28 cellular contexts compared by ENCODE assay signal in the genomic region with DNA sequence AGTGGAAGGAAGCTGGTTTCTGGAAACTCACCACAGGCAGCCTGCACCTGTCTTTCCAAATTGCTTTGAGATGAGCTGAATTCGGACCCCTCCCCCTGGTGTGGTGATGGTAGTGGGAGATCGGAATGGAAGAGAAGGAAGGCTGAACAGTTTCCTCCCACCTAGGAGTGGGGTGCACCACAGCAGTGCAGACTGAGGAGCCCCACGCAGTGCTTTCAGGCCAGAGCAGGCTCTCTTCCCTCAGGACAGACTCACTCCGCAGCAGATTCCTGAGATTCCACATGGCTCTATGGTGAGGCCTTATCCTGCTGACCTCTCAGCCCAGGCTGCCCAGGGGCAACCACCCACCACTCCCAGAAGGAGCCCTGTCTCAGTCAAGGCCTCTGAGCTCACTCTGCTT.
DNase-seq lines count a peak whose midpoint lies in the region; ATAC-seq, FAIRE-seq and TF ChIP-seq lines count a peak whose summit lies in the region.
"Had no signal": no experiment of that assay in that cellular context is flagged by ENCODE, and none has a peak within 500 bp of the region (broad histone marks: within the 10 kb centered on the region; RNA-seq: fewer than 3 reads in every experiment).

No MANE protein-coding gene starts in this region.

- H3K4me3 ChIP-seq in left lung (no peak overlapping the region), prostate gland (no peak overlapping the region)
- H3K4me3 ChIP-seq: heart left ventricle, uterus had no signal

- H3K36me3 ChIP-seq in left lung: no peaks in the 10 kb centered on the region
- no peaks in the 10 kb centered on the region for H3K36me3 ChIP-seq in prostate gland
- H3K36me3 ChIP-seq: heart left ventricle, uterus had no signal

- H3K4me1 ChIP-seq in left lung (no peaks in the 10 kb centered on the region), prostate gland (replicated peaks) (peaks cover 27% of the 10 kb centered on the region)
- H3K4me1 ChIP-seq: uterus had no signal

- TF ChIP-seq CTCF in WTC11 (IDR thresholded peaks at IDR 0.05) (no peak), left lung (IDR thresholded peaks at IDR 0.05) (no peak), prostate gland (IDR thresholded peaks at IDR 0.05) (no peak)

- 69% methylated on average over 3 of the region's 4 CpGs for WGBS in prostate gland

- no peaks in the 10 kb centered on the region for H3K9me3 Mint-ChIP-seq in WTC11
- H3K9me3 Mint-ChIP-seq: activated CD4-positive, alpha-beta memory T cell treated with anti-CD3 and anti-CD28 coated beads for 36 hours; activated naive CD4-positive, alpha-beta T cell treated with anti-CD3 and anti-CD28 coated beads, Interleukin-2, amount 50 U/mL, for 72 hours; activated T-helper 2 cell treated with anti-CD3 and anti-CD28 coated beads, Interferon-gamma antibody, Interleukin-2, Interleukin-4, amounts not matched to agents 10 μg/mL and 5 μg/mL and 100 μg/mL, durations not matched to agents 14 hours and 24 hours and 36 hours; central memory CD8-positive, alpha-beta T cell; natural killer cell treated with Interleukin-12 subunit alpha and Interleukin-12 subunit beta and Interleukin-15 and Interleukin-18, amount 100 ng/mL, for 72 hours had no signal

- peaks cover 17% of the 10 kb centered on the region for H3K4me1 Mint-ChIP-seq in WTC11
- H3K4me1 Mint-ChIP-seq: central memory CD8-positive, alpha-beta T cell had no signal

- CTCF ChIA-PET in WTC11 (lab: Charles Lee): interaction anchor here (0.6 to 1.3 kb wide), 4 partner anchors 31 to 635 kb away, joined by 3 to 4 read pairs (median 3); no protein-coding TSS in a partner anchor

- H3K27me3 ChIP-seq in left lung: no peaks in the 10 kb centered on the region
- no peaks in the 10 kb centered on the region for H3K27me3 ChIP-seq in prostate gland (replicated peaks; ENCODE audit: insufficient read depth)
- H3K27me3 ChIP-seq: heart left ventricle, uterus had no signal

- intact Hi-C loops in left lung (cut with DNase I) (no loop called here), prostate gland (cut with DNase I) (no loop called here)

- no peaks in the 10 kb centered on the region for H3K36me3 Mint-ChIP-seq in WTC11
- H3K36me3 Mint-ChIP-seq: activated CD4-positive, alpha-beta memory T cell treated with anti-CD3 and anti-CD28 coated beads for 36 hours; activated naive CD4-positive, alpha-beta T cell treated with anti-CD3 and anti-CD28 coated beads, Interleukin-2, amount 50 U/mL, for 72 hours; natural killer cell treated with Interleukin-12 subunit alpha and Interleukin-12 subunit beta and Interleukin-15 and Interleukin-18, amount 100 ng/mL, for 72 hours had no signal

- H3K27ac ChIP-seq in left lung: no peak overlapping the region
- H3K27ac ChIP-seq in prostate gland: peak overlapping the region; percentile 48 to 72
- H3K27ac ChIP-seq: heart left ventricle, uterus had no signal

- no peak overlapping the region for H3K4me3 Mint-ChIP-seq in WTC11
- H3K4me3 Mint-ChIP-seq: activated CD4-positive, alpha-beta memory T cell treated with anti-CD3 and anti-CD28 coated beads for 36 hours; central memory CD8-positive, alpha-beta T cell; natural killer cell treated with Interleukin-12 subunit alpha and Interleukin-12 subunit beta and Interleukin-15 and Interleukin-18, amount 100 ng/mL, for 72 hours had no signal

- peak; percentile 83 for ATAC-seq in WTC11
- ATAC-seq in left lung: peak; percentile 26
- ATAC-seq in HG03135 (IDR thresholded peaks at IDR 0.05; ENCODE audit: unreplicated experiment): no peak
- ATAC-seq in GM21723 (IDR thresholded peaks at IDR 0.05; ENCODE audit: unreplicated experiment): no peak
- ATAC-seq: activated CD4-positive, CD25-positive, alpha-beta regulatory T cell treated with anti-CD3 and anti-CD28 coated beads, Interleukin-2, amount 50 U/mL, for 24 hours; activated naive CD4-positive, alpha-beta T cell treated with anti-CD3 and anti-CD28 coated beads, Interleukin-2, amount 50 U/mL, for 72 hours; HCT116; natural killer cell treated with Interleukin-12 subunit alpha and Interleukin-12 subunit beta and Interleukin-15 and Interleukin-18, amount 100 ng/mL, for 72 hours had no signal

- DNase-seq in ELF-1 (ENCODE audit: low read depth, low spot score) (peak; percentile 89), WTC11 (ENCODE audit: low spot score) (no peak), left lung (no peak), prostate gland (ENCODE audit: low spot score) (no peak), frontal cortex (ENCODE audit: low spot score in 2 of 2) (no peak), 8988T (no peak)
- DNase-seq: activated CD4-positive, alpha-beta memory T cell treated with anti-CD3 and anti-CD28 coated beads for 36 hours; COR-L47; dermis blood vessel endothelial cell; heart left ventricle; midbrain; NCI-H1105; NCI-H2081; NCI-H446 treated with DMSO at 0.1 percent for 48 hours; OCI-M1; posterior cingulate gyrus; SHP77; uterus had no signal

- H3K27me3 Mint-ChIP-seq in WTC11 (ENCODE audit: low read depth): no peaks in the 10 kb centered on the region; the same call in 1 of the 2 replicates
- H3K27me3 Mint-ChIP-seq: activated CD4-positive, alpha-beta memory T cell treated with anti-CD3 and anti-CD28 coated beads for 36 hours; natural killer cell treated with Interleukin-12 subunit alpha and Interleukin-12 subunit beta and Interleukin-15 and Interleukin-18, amount 100 ng/mL, for 72 hours had no signal

- no peak for FAIRE-seq in frontal cortex (lab: Jason Lieb, UNC)
- FAIRE-seq: endothelial cell of umbilical vein, GM12892 had no signal

- POLR2A ChIA-PET in WTC11 (lab: Charles Lee): no interaction called here

- no peak for TF ChIP-seq POLR2A in prostate gland (IDR thresholded peaks at IDR 0.05)

- H3K9me3 ChIP-seq in left lung (no peaks in the 10 kb centered on the region), prostate gland (no peaks in the 10 kb centered on the region)
- H3K9me3 ChIP-seq: uterus had no signal

- H3K27ac Mint-ChIP-seq in WTC11: peak overlapping the region; percentile 66; the same call in 1 of the 2 replicates
- H3K27ac Mint-ChIP-seq: activated CD4-positive, alpha-beta memory T cell treated with anti-CD3 and anti-CD28 coated beads for 36 hours; activated T-helper 2 cell treated with anti-CD3 and anti-CD28 coated beads, Interferon-gamma antibody, Interleukin-2, Interleukin-4, amounts not matched to agents 10 μg/mL and 5 μg/mL and 100 μg/mL, durations not matched to agents 14 hours and 24 hours and 36 hours; natural killer cell treated with Interleukin-12 subunit alpha and Interleukin-12 subunit beta and Interleukin-15 and Interleukin-18, amount 100 ng/mL, for 72 hours had no signal

TF ChIP-seq in WTC11, 78 proteins besides CTCF, POLR2A, EP300 and RAD21:
- TF ChIP-seq NR3C1 (CRISPR knock-in tag; conservative IDR thresholded peaks at IDR 0.05; ENCODE audit: low read depth) (no peak), PRRX2 (CRISPR knock-in tag; IDR thresholded peaks at IDR 0.05) (no peak)
TF ChIP-seq in WTC11: peak in this region for 0.

Comparison
In these comparisons a context has a peak if more than half of its experiments do, and no peak if none do; other contexts are left out.
1. ATAC-seq: peak in WTC11 (single experiment) and left lung (single experiment); none in HG03135 (single experiment) and GM21723 (single experiment).
2. H3K27ac ChIP-seq: peak in prostate gland (2 of 2); none in left lung (0 of 2).